In genomic region chr1:145845144-145845513, GRCh38 we compare ENCODE assay signal across 8 cellular contexts. TPM values are rescaled to one million over a fixed set of nuclear protein-coding genes. Genes with fewer than 3 reads are reported as not detected.
DNase-seq lines count a peak whose midpoint lies in the region; ATAC-seq and TF ChIP-seq lines count a peak whose summit lies in the region.

No MANE protein-coding gene starts in this region.

- TF ChIP-seq POLR2A in uterus (IDR thresholded peaks at IDR 0.05): no peak

- H3K9ac ChIP-seq in HUES6 (ENCODE audit: low read length): peak overlapping the region; percentile 71

- H3K4me1 ChIP-seq in HUES6 (ENCODE audit: control insufficient read depth, insufficient read depth, low read length): peaks cover 8% of the 10 kb centered on the region
- H3K4me1 ChIP-seq in left lung: peaks cover 9 to 16% of the 10 kb centered on the region in 2 donors
- peaks cover 0 to 3% of the 10 kb centered on the region in 2 donors for H3K4me1 ChIP-seq in uterus

- no peaks in the 10 kb centered on the region for H3K9me3 Mint-ChIP-seq in activated T-helper 17 cell treated with anti-CD3 and anti-CD28 coated beads, Interleukin-2, amount 50 U/mL, for 72 hours
- no peaks in the 10 kb centered on the region for H3K9me3 Mint-ChIP-seq in activated T-helper 2 cell treated with anti-CD3 and anti-CD28 coated beads, Interferon-gamma antibody, Interleukin-2, Interleukin-4, amounts not matched to agents 10 μg/mL and 5 μg/mL and 100 μg/mL, durations not matched to agents 14 hours and 24 hours and 36 hours

- H3K27ac Mint-ChIP-seq in activated T-helper 17 cell treated with anti-CD3 and anti-CD28 coated beads, Interleukin-2, amount 50 U/mL, for 72 hours: no peak overlapping the region
- no peak overlapping the region for H3K27ac Mint-ChIP-seq in activated T-helper 2 cell treated with anti-CD3 and anti-CD28 coated beads, Interferon-gamma antibody, Interleukin-2, Interleukin-4, amounts not matched to agents 10 μg/mL and 5 μg/mL and 100 μg/mL, durations not matched to agents 14 hours and 24 hours and 36 hours

- TF ChIP-seq CTCF in left lung (IDR thresholded peaks at IDR 0.05) (no peak), uterus (IDR thresholded peaks at IDR 0.05) (no peak)

- H3K27ac ChIP-seq in HUES6 (ENCODE audit: low read depth, low read length): no peak overlapping the region
- H3K27ac ChIP-seq in left lung: peak overlapping the region; percentile 73 to 82
- H3K27ac ChIP-seq in uterus: peak overlapping the region; percentile 84

- H3K27me3 Mint-ChIP-seq in activated T-helper 17 cell treated with anti-CD3 and anti-CD28 coated beads, Interleukin-2, amount 50 U/mL, for 72 hours: no peaks in the 10 kb centered on the region
- no peaks in the 10 kb centered on the region for H3K27me3 Mint-ChIP-seq in activated T-helper 2 cell treated with anti-CD3 and anti-CD28 coated beads, Interferon-gamma antibody, Interleukin-2, Interleukin-4, amounts not matched to agents 10 μg/mL and 5 μg/mL and 100 μg/mL, durations not matched to agents 14 hours and 24 hours and 36 hours (ENCODE audit: low read depth)

- no peaks in the 10 kb centered on the region for H3K27me3 ChIP-seq in HUES6 (ENCODE audit: control insufficient read depth, insufficient read depth, low read length)
- H3K27me3 ChIP-seq in left lung: no peaks in the 10 kb centered on the region
- H3K27me3 ChIP-seq in uterus: no peaks in the 10 kb centered on the region

- H3K36me3 Mint-ChIP-seq in activated T-helper 17 cell treated with anti-CD3 and anti-CD28 coated beads, Interleukin-2, amount 50 U/mL, for 72 hours (ENCODE audit: low read depth): peaks cover 31% of the 10 kb centered on the region
- peaks cover 28% of the 10 kb centered on the region for H3K36me3 Mint-ChIP-seq in activated T-helper 2 cell treated with anti-CD3 and anti-CD28 coated beads, Interferon-gamma antibody, Interleukin-2, Interleukin-4, amounts not matched to agents 10 μg/mL and 5 μg/mL and 100 μg/mL, durations not matched to agents 14 hours and 24 hours and 36 hours (ENCODE audit: low read depth)

- peak overlapping the region; percentile 73 for H3K4me3 ChIP-seq in HUES6 (ENCODE audit: low read depth, low read length)
- H3K4me3 ChIP-seq in left lung: peak overlapping the region; percentile 52 to 64
- peak overlapping the region; percentile 42 to 48 for H3K4me3 ChIP-seq in uterus

- peak; percentile 24 for DNase-seq in GDM1 (lab: John Stamatoyannopoulos, UW)
- no peak for DNase-seq in left lung
- DNase-seq in uterus: no peak
- DNase-seq in NCI-H1436 (lab: John Stamatoyannopoulos, UW): no peak
- DNase-seq in activated T-helper 2 cell treated with anti-CD3 and anti-CD28 coated beads, Interferon-gamma antibody, Interleukin-2, Interleukin-4, amounts not matched to agents 10 μg/mL and 5 μg/mL and 100 μg/mL, durations not matched to agents 14 hours and 24 hours and 36 hours (ENCODE audit: low spot score): no peak

- peaks cover 4% of the 10 kb centered on the region for H3K4me1 Mint-ChIP-seq in activated T-helper 17 cell treated with anti-CD3 and anti-CD28 coated beads, Interleukin-2, amount 50 U/mL, for 72 hours
- H3K4me1 Mint-ChIP-seq in activated T-helper 2 cell treated with anti-CD3 and anti-CD28 coated beads, Interferon-gamma antibody, Interleukin-2, Interleukin-4, amounts not matched to agents 10 μg/mL and 5 μg/mL and 100 μg/mL, durations not matched to agents 14 hours and 24 hours and 36 hours (ENCODE audit: low read depth): peaks cover 5% of the 10 kb centered on the region

- H3K9me3 ChIP-seq in HUES6 (ENCODE audit: control insufficient read depth, insufficient read depth, low read depth, low read length): no peaks in the 10 kb centered on the region
- H3K9me3 ChIP-seq in left lung: no peaks in the 10 kb centered on the region
- H3K9me3 ChIP-seq in uterus: no peaks in the 10 kb centered on the region

- H3K36me3 ChIP-seq in HUES6 (ENCODE audit: control insufficient read depth, insufficient read depth, low read length) (peaks cover 56% of the 10 kb centered on the region), left lung (peaks cover 0 to 57% of the 10 kb centered on the region in 2 donors), uterus (no peaks in the 10 kb centered on the region)

- peak; percentile 75 for ATAC-seq in GM21423 (IDR thresholded peaks at IDR 0.05; ENCODE audit: unreplicated experiment)
- ATAC-seq in activated T-helper 17 cell treated with anti-CD3 and anti-CD28 coated beads, Interleukin-2, amount 50 U/mL, for 72 hours (replicated peaks): peak; percentile 51
- ATAC-seq in left lung: peak; percentile 10

- intact Hi-C loops in left lung (cut with DNase I) (loop anchor here in 1 of 2 donors (10.0 kb wide), 1 partner anchor 170 kb away; no protein-coding TSS in a partner anchor), uterus (cut with DNase I; ENCODE audit: low total_unique reads) (no loop called here)
- intact Hi-C loops in activated T-helper 2 cell treated with anti-CD3 and anti-CD28 coated beads, Interferon-gamma antibody, Interleukin-2, Interleukin-4, amounts not matched to agents 10 μg/mL and 5 μg/mL and 100 μg/mL, durations not matched to agents 14 hours and 24 hours and 36 hours (cut with micrococcal nuclease): loop anchor here (5.0 kb wide), 2 partner anchors 67 to 167 kb away; partner anchors contain the start of gene ITGA10

- no peak overlapping the region for H3K4me3 Mint-ChIP-seq in activated T-helper 17 cell treated with anti-CD3 and anti-CD28 coated beads, Interleukin-2, amount 50 U/mL, for 72 hours
- no peak overlapping the region for H3K4me3 Mint-ChIP-seq in activated T-helper 2 cell treated with anti-CD3 and anti-CD28 coated beads, Interferon-gamma antibody, Interleukin-2, Interleukin-4, amounts not matched to agents 10 μg/mL and 5 μg/mL and 100 μg/mL, durations not matched to agents 14 hours and 24 hours and 36 hours (ENCODE audit: low read depth)

RNA-seq across cellular contexts. Expression of gene NUDT17, which starts 0.3 kb away (rescaled TPM):
- total RNA-seq in activated T-helper 17 cell treated with anti-CD3 and anti-CD28 coated beads, Interleukin-2, amount 50 U/mL, for 72 hours: 1 to 10 TPM; 2.3 to 2.7 TPM
- 1 to 10 TPM; 2.7 to 4.5 TPM for total RNA-seq in left lung
- 1 to 10 TPM in 3 of 4 donors, not detected in 1; 2.5 to 5.6 (median 4.7) TPM for total RNA-seq in uterus
- 2.6 and 3.4 TPM in 2 replicates for total RNA-seq in activated T-helper 2 cell treated with anti-CD3 and anti-CD28 coated beads, Interferon-gamma antibody, Interleukin-2, Interleukin-4, amounts not matched to agents 10 μg/mL and 5 μg/mL and 100 μg/mL, durations not matched to agents 14 hours and 24 hours and 36 hours

RNA-seq across cellular contexts. Expression of gene PIAS3, which starts 13.8 kb away (rescaled TPM):
- 10 to 100 TPM; 16.3 to 24.6 TPM for total RNA-seq in activated T-helper 17 cell treated with anti-CD3 and anti-CD28 coated beads, Interleukin-2, amount 50 U/mL, for 72 hours
- total RNA-seq in left lung (10 to 100 TPM; 35.8 to 42.6 TPM), uterus (10 to 100 TPM; 10.2 to 88.6 (median 24.5) TPM)
- 21.1 and 21.3 TPM in 2 replicates for total RNA-seq in activated T-helper 2 cell treated with anti-CD3 and anti-CD28 coated beads, Interferon-gamma antibody, Interleukin-2, Interleukin-4, amounts not matched to agents 10 μg/mL and 5 μg/mL and 100 μg/mL, durations not matched to agents 14 hours and 24 hours and 36 hours

RNA-seq across cellular contexts. Expression of gene POLR3C, which starts 21.1 kb away (rescaled TPM):
- 10 to 100 TPM; 20.4 to 22.2 TPM for total RNA-seq in activated T-helper 17 cell treated with anti-CD3 and anti-CD28 coated beads, Interleukin-2, amount 50 U/mL, for 72 hours
- 10 to 100 TPM; 20.1 to 27.4 TPM for total RNA-seq in left lung
- 10 to 100 TPM; 36.0 to 49.2 (median 42.2) TPM for total RNA-seq in uterus
- total RNA-seq in activated T-helper 2 cell treated with anti-CD3 and anti-CD28 coated beads, Interferon-gamma antibody, Interleukin-2, Interleukin-4, amounts not matched to agents 10 μg/mL and 5 μg/mL and 100 μg/mL, durations not matched to agents 14 hours and 24 hours and 36 hours: 31.6 and 33.4 TPM in 2 replicates

RNA-seq across cellular contexts. Expression of gene RNF115, which starts 21.2 kb away (rescaled TPM):
- total RNA-seq in activated T-helper 17 cell treated with anti-CD3 and anti-CD28 coated beads, Interleukin-2, amount 50 U/mL, for 72 hours: 1 to 10 TPM; 7.9 to 9.3 TPM
- total RNA-seq in left lung (10 to 100 TPM; 11.8 to 14.7 TPM), uterus (10 to 100 TPM; 18.8 to 33.4 (median 27.8) TPM)
- 15.5 TPM in 2 replicates for total RNA-seq in activated T-helper 2 cell treated with anti-CD3 and anti-CD28 coated beads, Interferon-gamma antibody, Interleukin-2, Interleukin-4, amounts not matched to agents 10 μg/mL and 5 μg/mL and 100 μg/mL, durations not matched to agents 14 hours and 24 hours and 36 hours

RNA-seq across cellular contexts. Expression of gene ANKRD35, which starts 40.5 kb away (rescaled TPM):
- total RNA-seq in activated T-helper 17 cell treated with anti-CD3 and anti-CD28 coated beads, Interleukin-2, amount 50 U/mL, for 72 hours: under 1 TPM; 0.29 to 0.56 TPM
- total RNA-seq in left lung: 1 to 10 TPM; 1.4 to 3.4 TPM
- 1 to 10 TPM in 3 of 4 donors, under 1 TPM in 1; 0.77 to 8.8 (median 5.4) TPM for total RNA-seq in uterus
- total RNA-seq in activated T-helper 2 cell treated with anti-CD3 and anti-CD28 coated beads, Interferon-gamma antibody, Interleukin-2, Interleukin-4, amounts not matched to agents 10 μg/mL and 5 μg/mL and 100 μg/mL, durations not matched to agents 14 hours and 24 hours and 36 hours: 0.23 and 0.37 TPM in 2 replicates

Comparison
In these comparisons a context has a peak if more than half of its experiments do, and no peak if none do; other contexts are left out.
1. ATAC-seq: peak in every context shown above with its lines; median percentile 75 in GM21423; 51 in activated T-helper 17 cell treated with anti-CD3 and anti-CD28 coated beads, Interleukin-2, amount 50 U/mL, for 72 hours; 10 in left lung.